26 cellular contexts compared by ENCODE assay signal in the genomic region with DNA sequence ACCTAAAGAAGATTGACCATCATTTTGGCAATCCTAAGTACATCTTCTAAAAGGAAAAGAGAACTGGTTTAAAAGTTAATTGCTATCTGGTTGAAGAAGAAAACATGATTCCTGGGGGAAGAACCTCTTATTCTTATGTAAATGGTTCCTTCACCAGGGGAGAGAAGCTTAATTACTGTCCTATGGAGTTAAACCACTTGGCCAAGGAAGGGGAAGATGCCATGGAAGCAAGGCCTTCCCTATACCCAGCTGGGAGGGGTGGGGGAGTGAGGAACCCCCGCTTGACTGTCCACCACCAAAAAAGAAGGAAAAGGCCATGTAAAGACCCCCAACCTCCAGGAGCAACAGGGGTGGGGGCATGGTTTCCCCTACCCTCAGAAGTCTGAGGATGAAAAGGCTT.
"Had no signal": no experiment of that assay in that cellular context is flagged by ENCODE, and none has a peak within 500 bp of the region (broad histone marks: within the 10 kb centered on the region; RNA-seq: fewer than 3 reads in every experiment).

No MANE protein-coding gene starts in this region.

- H3K9me3 Mint-ChIP-seq: nephron had no signal

- H3K9me3 ChIP-seq: lower lobe of right lung, pancreas, prostate gland, testis, thyroid gland, transverse colon, upper lobe of right lung had no signal

- H3K27me3 ChIP-seq: pancreas, stomach, testis, thyroid gland, transverse colon, upper lobe of right lung had no signal

- H3K4me1 Mint-ChIP-seq: naive thymus-derived CD8-positive, alpha-beta T cell; nephron; neural crest cell; stimulated activated effector memory CD8-positive, alpha-beta T cell treated with anti-CD3 and anti-CD28 coated beads, Interleukin-12 subunit alpha, Interleukin-12 subunit beta, amount 100 ng/mL, for 72 hours had no signal

- H3K4me3 ChIP-seq: lower lobe of right lung, pancreas, prostate gland, skin epidermis, stomach, testis, thyroid gland, transverse colon, upper lobe of right lung had no signal

- ATAC-seq: left cardiac atrium; left lobe of liver; left ventricle myocardium superior; lower lobe of right lung; naive thymus-derived CD8-positive, alpha-beta T cell; pancreas; right cardiac atrium; sciatic nerve; stimulated activated effector memory CD8-positive, alpha-beta T cell treated with anti-CD3 and anti-CD28 coated beads, Interleukin-12 subunit alpha, Interleukin-12 subunit beta, amount 100 ng/mL, for 72 hours; upper lobe of right lung had no signal

- H3K27ac Mint-ChIP-seq: nephron; stimulated activated effector memory CD8-positive, alpha-beta T cell treated with anti-CD3 and anti-CD28 coated beads, Interleukin-12 subunit alpha, Interleukin-12 subunit beta, amount 100 ng/mL, for 72 hours had no signal

- H3K27me3 Mint-ChIP-seq: naive thymus-derived CD8-positive, alpha-beta T cell had no signal

- H3K36me3 ChIP-seq: lower lobe of right lung, pancreas, prostate gland, stomach, thyroid gland, transverse colon, upper lobe of right lung had no signal

- H3K36me3 Mint-ChIP-seq: naive thymus-derived CD8-positive, alpha-beta T cell; stimulated activated effector memory CD8-positive, alpha-beta T cell treated with anti-CD3 and anti-CD28 coated beads, Interleukin-12 subunit alpha, Interleukin-12 subunit beta, amount 100 ng/mL, for 72 hours had no signal

- DNase-seq: hippocampal formation; kidney glomerular epithelial cell; left cardiac atrium; left ventricle myocardium superior; lower lobe of right lung; mammary epithelial cell; mesenchymal stem cell; naive thymus-derived CD8-positive, alpha-beta T cell; nucleus accumbens; pancreas; retina; right cardiac atrium; stimulated activated CD4-positive, alpha-beta T cell treated with anti-CD3 and anti-CD28 coated beads, Interleukin-4, amount 100 ng/mL, for 24 hours; stimulated activated naive CD4-positive, alpha-beta T cell treated with Interleukin-2 at 50 U/mL for 16 hours; stomach; testis; thyroid gland; transverse colon; upper lobe of right lung had no signal

- H3K27ac ChIP-seq: lower lobe of right lung, pancreas, prostate gland, skin epidermis, stomach, testis, thyroid gland, transverse colon, upper lobe of right lung had no signal

- H3K4me1 ChIP-seq: lower lobe of right lung, pancreas, prostate gland, stomach, testis, thyroid gland, transverse colon, upper lobe of right lung had no signal

- H3K4me3 Mint-ChIP-seq: naive thymus-derived CD8-positive, alpha-beta T cell; nephron; neural crest cell; stimulated activated effector memory CD8-positive, alpha-beta T cell treated with anti-CD3 and anti-CD28 coated beads, Interleukin-12 subunit alpha, Interleukin-12 subunit beta, amount 100 ng/mL, for 72 hours had no signal
